Comparison of ENCODE assay signal across 22 cellular contexts in genomic region chr7:13161125-13161524, GRCh38.
A peak's percentile ranks its signal among the peaks of the same experiment; 100 is the strongest.
DNase-seq lines count a peak whose midpoint lies in the region; ATAC-seq, FAIRE-seq and TF ChIP-seq lines count a peak whose summit lies in the region.
"Had no signal": no experiment of that assay in that cellular context is flagged by ENCODE, and none has a peak within 500 bp of the region (broad histone marks: within the 10 kb centered on the region; RNA-seq: fewer than 3 reads in every experiment).

No MANE protein-coding gene starts in this region.

- H3K9ac ChIP-seq in H1 (replicated peaks in 1 of 4; ENCODE audit: extremely low read depth in 1 of 4, low read depth in 3 of 4, low read length in 3 of 4) (no peak overlapping the region), neuronal stem cell (ENCODE audit: low read depth, low read length, poor library complexity) (no peak overlapping the region)
- H3K9ac ChIP-seq: BLaER1 had no signal

- no peak overlapping the region for H4K91ac ChIP-seq in H1 (replicated peaks; ENCODE audit: insufficient read length, low read length)
- no peak overlapping the region for H4K91ac ChIP-seq in neuronal stem cell (ENCODE audit: low read depth, low read length, poor library complexity)

- H4K8ac ChIP-seq in H1 (ENCODE audit: extremely low read depth, insufficient read depth, low read length) (no peak overlapping the region), neuronal stem cell (ENCODE audit: low read depth, low read length) (no peak overlapping the region)

- H2BK12ac ChIP-seq in H1 (ENCODE audit: low read depth, low read length) = no peak overlapping the region
- H2BK12ac ChIP-seq in neuronal stem cell (ENCODE audit: low read length) = no peak overlapping the region

- H2BK5ac ChIP-seq in H1 (ENCODE audit: low read depth, low read length) = no peak overlapping the region
- H2BK5ac ChIP-seq in neuronal stem cell (ENCODE audit: low read length) = no peak overlapping the region

- H2BK20ac ChIP-seq in H1 (ENCODE audit: low read length) = no peak overlapping the region

- H3K23ac ChIP-seq in H1 (ENCODE audit: insufficient read length) = no peak overlapping the region
- H3K23ac ChIP-seq in neuronal stem cell (ENCODE audit: low read depth, low read length, poor library complexity) = no peak overlapping the region

- H3K27ac ChIP-seq in H1 (ENCODE audit: low read depth, low read length) = no peak overlapping the region
- no peak overlapping the region for H3K27ac ChIP-seq in neuronal stem cell (replicated peaks; ENCODE audit: low read length)
- H3K27ac ChIP-seq: BLaER1 had no signal

- H3K4me3 ChIP-seq in H1 (ENCODE audit: extremely low read depth in 1 of 4, insufficient read depth in 2 of 4, low read depth in 3 of 4, low read length in 4 of 4) = no peak overlapping the region
- no peak overlapping the region for H3K4me3 ChIP-seq in neuronal stem cell (ENCODE audit: low read length in 2 of 2)
- H3K4me3 ChIP-seq: BLaER1 had no signal

- ATAC-seq in GM18502 (IDR thresholded peaks at IDR 0.05; ENCODE audit: poor library complexity, unreplicated experiment) = no peak
- ATAC-seq in HG03520 (IDR thresholded peaks at IDR 0.05; ENCODE audit: unreplicated experiment) = no peak

- H3K79me1 ChIP-seq in H1 (ENCODE audit: low read depth, low read length) (no peaks in the 10 kb centered on the region), neuronal stem cell (ENCODE audit: low read depth, low read length) (no peaks in the 10 kb centered on the region)

- H3K36me3 ChIP-seq in H1 (ENCODE audit: control insufficient read depth in 2 of 4, insufficient read depth in 4 of 4, low read length in 3 of 4) (no peaks in the 10 kb centered on the region), neuronal stem cell (replicated peaks in 1 of 2; ENCODE audit: control insufficient read depth in 2 of 2, insufficient read depth in 2 of 2, low read length in 2 of 2) (no peaks in the 10 kb centered on the region)
- H3K36me3 ChIP-seq: BE2C, BLaER1 had no signal

- POLR2A ChIA-PET in H1 (lab: Charles Lee; ENCODE audit: partially characterized antibody) = no interaction called here

- H3K18ac ChIP-seq in H1 (ENCODE audit: extremely low read depth, low read length) = no peak overlapping the region
- H3K18ac ChIP-seq in neuronal stem cell (ENCODE audit: low read length) = no peak overlapping the region

- H2AFZ ChIP-seq in H1 (ENCODE audit: low read length) = no peak overlapping the region
- peak overlapping the region; percentile 25 for H2AFZ ChIP-seq in neuronal stem cell (ENCODE audit: low read length)

- CTCF ChIA-PET in H1 (lab: Charles Lee; ENCODE audit: partially characterized antibody) = no interaction called here

- H3K4me1 ChIP-seq in H1 (replicated peaks in 1 of 4; ENCODE audit: control insufficient read depth in 3 of 4, insufficient read depth in 4 of 4, low read length in 3 of 4) (no peaks in the 10 kb centered on the region), neuronal stem cell (ENCODE audit: control insufficient read depth in 2 of 2, insufficient read depth in 1 of 2, low read depth in 1 of 2, low read length in 2 of 2) (peaks cover 0 to 4% of the 10 kb centered on the region in 2 donors)
- H3K4me1 ChIP-seq: BE2C, BLaER1 had no signal

- H3K27me3 ChIP-seq in H1 (replicated peaks in 1 of 4; ENCODE audit: control insufficient read depth in 3 of 4, extremely low read depth in 1 of 4, insufficient read depth in 3 of 4, low read length in 3 of 4) (no peaks in the 10 kb centered on the region), neuronal stem cell (ENCODE audit: control insufficient read depth in 3 of 3, insufficient read depth in 3 of 3, low read depth in 1 of 3, low read length in 3 of 3) (no peaks in the 10 kb centered on the region)
- H3K27me3 ChIP-seq: BE2C, BLaER1 had no signal

- no peaks in the 10 kb centered on the region for H3K79me2 ChIP-seq in H1 (ENCODE audit: control insufficient read depth in 1 of 2, insufficient read depth in 2 of 2, low read length in 2 of 2)

- H3K56ac ChIP-seq in H1 (replicated peaks; ENCODE audit: insufficient read length, low read depth, low read length) = no peak overlapping the region

- no peaks in the 10 kb centered on the region for H4K20me1 ChIP-seq in H1 (replicated peaks in 1 of 2; ENCODE audit: control insufficient read depth in 1 of 2, insufficient read depth in 2 of 2, low read length in 2 of 2)
- H4K20me1 ChIP-seq: BLaER1 had no signal

- no peaks in the 10 kb centered on the region; the same call in 1 of the 2 replicates for H3K23me2 ChIP-seq in H1 (ENCODE audit: low read depth, low read length)

- TF ChIP-seq RAD21 in H1 (IDR thresholded peaks at IDR 0.05 in 1 of 2, conservative IDR thresholded peaks at IDR 0.05 in 1 of 2; ENCODE audit: low read depth in 2 of 2, low read length in 2 of 2) = no peak

- H2AK5ac ChIP-seq in H1 (ENCODE audit: low read depth, low read length) (no peak overlapping the region), neuronal stem cell (ENCODE audit: low read depth, low read length) (no peak overlapping the region)

- no peak for TF ChIP-seq EP300 in H1 (IDR thresholded peaks at IDR 0.05; ENCODE audit: borderline replicate concordance in 1 of 2, low read depth in 2 of 2, low read length in 2 of 2)

- H3K9me3 ChIP-seq in H1 (ENCODE audit: insufficient read depth in 2 of 2, low read depth in 1 of 2, low read length in 1 of 2) (no peaks in the 10 kb centered on the region), neuronal stem cell (replicated peaks in 1 of 2; ENCODE audit: control insufficient read depth in 2 of 2, insufficient read depth in 1 of 2, low read depth in 1 of 2, low read length in 2 of 2) (no peaks in the 10 kb centered on the region)
- H3K9me3 ChIP-seq: BE2C, BLaER1 had no signal

- DNase-seq in DMS114 treated with DMSO at 0.1 percent for 48 hours (lab: John Stamatoyannopoulos, UW; ENCODE audit: unreplicated experiment) (peak; percentile 52), H54 (ENCODE audit: insufficient read length, low spot score) (no peak), H1 (ENCODE audit: low read depth in 1 of 2, low spot score in 2 of 2) (no peak), neuronal stem cell (ENCODE audit: low spot score) (no peak), T-helper 2 cell (no peak)
- DNase-seq: 8988T; ACHN; BE2C; C1 segment of cervical spinal cord; CD4-positive, alpha-beta memory T cell; CD4-positive, CD25-positive, alpha-beta regulatory T cell; CD8-positive, alpha-beta memory T cell; COR-L47; DMS 273 treated with DMSO at 0.1 percent for 48 hours; DMS79 treated with DMSO at 0.1 percent for 48 hours; GF-D8 had no signal

- no peak overlapping the region for H4K5ac ChIP-seq in H1 (ENCODE audit: insufficient read length, low read depth, low read length)

- H3K4me2 ChIP-seq in H1 (ENCODE audit: insufficient read depth in 1 of 2, low read depth in 2 of 2, low read length in 2 of 2) (no peak overlapping the region), neuronal stem cell (ENCODE audit: insufficient read depth, low read length, poor library complexity, severe bottlenecking) (no peak overlapping the region)
- H3K4me2 ChIP-seq: BLaER1 had no signal

- H3K14ac ChIP-seq in H1 (ENCODE audit: insufficient read length) = no peak overlapping the region
- no peak overlapping the region for H3K14ac ChIP-seq in neuronal stem cell (ENCODE audit: low read length)

- no peak for TF ChIP-seq CTCF in H1 (IDR thresholded peaks at IDR 0.05; ENCODE audit: control extremely low read depth in 1 of 3, insufficient read depth in 1 of 3, low read depth in 1 of 3, low read length in 3 of 3)

- no peak overlapping the region for H3K4ac ChIP-seq in H1 (replicated peaks; ENCODE audit: insufficient read length, low read depth, low read length)
- no peak overlapping the region for H3K4ac ChIP-seq in neuronal stem cell (ENCODE audit: low read length)

- no peak overlapping the region for H2BK15ac ChIP-seq in H1 (ENCODE audit: low read length)
- H2BK15ac ChIP-seq in neuronal stem cell (ENCODE audit: low read length) = no peak overlapping the region

- FAIRE-seq in H54 (lab: Jason Lieb, UNC) (peak; percentile 75), H1 (lab: Jason Lieb, UNC) (no peak)
- FAIRE-seq: A204.1, GM12891, GM18507 had no signal

- H2BK120ac ChIP-seq in H1 (replicated peaks; ENCODE audit: low read depth, low read length) (no peak overlapping the region), neuronal stem cell (ENCODE audit: low read depth, low read length) (no peak overlapping the region)

- TF ChIP-seq POLR2A in H54 (IDR thresholded peaks at IDR 0.05; ENCODE audit: low read depth, low read length) = no peak
- TF ChIP-seq POLR2A in H1 (IDR thresholded peaks at IDR 0.05; ENCODE audit: control extremely low read depth in 1 of 2, low read depth in 2 of 2, low read length in 2 of 2) = peak in 1 of 2 experiments; percentile 56; a peak in 2 of 3 replicates

TF ChIP-seq in H1, 55 proteins besides CTCF, POLR2A, EP300 and RAD21:
- TF ChIP-seq MAX (IDR thresholded peaks at IDR 0.05) = no peak
- peak; percentile 85 for TF ChIP-seq TAF7 (optimal IDR thresholded peaks at IDR 0.05; ENCODE audit: borderline replicate concordance, low read depth, low read length)
- no peak for TF ChIP-seq SIX5 (IDR thresholded peaks at IDR 0.05; ENCODE audit: low read depth, low read length)
- TF ChIP-seq POLR2AphosphoS5 (IDR thresholded peaks at IDR 0.05; ENCODE audit: low read depth, low read length) = peak; percentile 37; the same call in 1 of the 2 replicates
- TF ChIP-seq BCL11A (IDR thresholded peaks at IDR 0.05; ENCODE audit: low read depth in 2 of 2, low read length in 2 of 2) = no peak
- no peak for TF ChIP-seq CREB1 (IDR thresholded peaks at IDR 0.05)
- TF ChIP-seq EGR1 (IDR thresholded peaks at IDR 0.05; ENCODE audit: borderline replicate concordance, low read depth, low read length) = no peak
- no peak for TF ChIP-seq CHD1 (IDR thresholded peaks at IDR 0.05; ENCODE audit: low read depth, low read length)
- TF ChIP-seq FOSL1 (IDR thresholded peaks at IDR 0.05; ENCODE audit: insufficient read depth, low read depth, low read length) = no peak
